8 cellular contexts compared by ENCODE assay signal in genomic region chr3:52670621-52671521, GRCh38. TPM values are rescaled to one million over a fixed set of nuclear protein-coding genes. Genes with fewer than 3 reads are reported as not detected.
A peak's percentile ranks its signal among the peaks of the same experiment; 100 is the strongest.
DNase-seq lines count a peak whose midpoint lies in the region; ATAC-seq lines count a peak whose summit lies in the region.

No MANE protein-coding gene starts in this region.

- intact Hi-C loops in left ventricle myocardium superior (cut with micrococcal nuclease), result no loop called here

- peaks cover 94% of the 10 kb centered on the region for H3K36me3 Mint-ChIP-seq in activated T-helper 17 cell treated with anti-CD3 and anti-CD28 coated beads, Interleukin-2, amount 50 U/mL, for 72 hours (ENCODE audit: low read depth)

- H3K27me3 Mint-ChIP-seq in activated T-helper 17 cell treated with anti-CD3 and anti-CD28 coated beads, Interleukin-2, amount 50 U/mL, for 72 hours, result no peaks in the 10 kb centered on the region

- in situ Hi-C loops in KBM-7 (cut with MboI; ENCODE audit: low pct_unique_long_range_greater_than_20kb, low sequenced_read_pairs), result no loop called here

- peak overlapping the region; percentile 76 for H3K4me3 Mint-ChIP-seq in activated T-helper 17 cell treated with anti-CD3 and anti-CD28 coated beads, Interleukin-2, amount 50 U/mL, for 72 hours

- peaks cover 32% of the 10 kb centered on the region for H3K4me1 Mint-ChIP-seq in activated T-helper 17 cell treated with anti-CD3 and anti-CD28 coated beads, Interleukin-2, amount 50 U/mL, for 72 hours

- ATAC-seq in GM21619 (IDR thresholded peaks at IDR 0.05; ENCODE audit: unreplicated experiment) (peak; percentile 86), left ventricle myocardium superior (peak; percentile 91)
- peak; percentile 91 for ATAC-seq in activated T-helper 17 cell treated with anti-CD3 and anti-CD28 coated beads, Interleukin-2, amount 50 U/mL, for 72 hours (replicated peaks)

- no peaks in the 10 kb centered on the region for H3K9me3 Mint-ChIP-seq in activated T-helper 17 cell treated with anti-CD3 and anti-CD28 coated beads, Interleukin-2, amount 50 U/mL, for 72 hours

- H3K27ac Mint-ChIP-seq in activated T-helper 17 cell treated with anti-CD3 and anti-CD28 coated beads, Interleukin-2, amount 50 U/mL, for 72 hours, result peak overlapping the region; percentile 98

- peak; percentile 99 for DNase-seq in EL
- DNase-seq in KBM-7, result peak; percentile 90
- no peak for DNase-seq in left ventricle myocardium superior
- DNase-seq in stimulated activated CD8-positive, alpha-beta memory T cell treated with anti-CD3 and anti-CD28 coated beads, Interleukin-4, amount 100 ng/mL, for 48 hours, result peak; percentile 48
- no peak for DNase-seq in NCI-H446 (lab: John Stamatoyannopoulos, UW)
- no peak for DNase-seq in middle frontal gyrus (ENCODE audit: extremely low spot score, low spot score)

RNA-seq across cellular contexts. Expression of gene PBRM1, which starts 14.8 kb away (rescaled TPM):
- total RNA-seq in activated T-helper 17 cell treated with anti-CD3 and anti-CD28 coated beads, Interleukin-2, amount 50 U/mL, for 72 hours, result 10 to 100 TPM; 88.4 to 88.6 TPM
- 55.0 TPM for total RNA-seq in left ventricle myocardium superior

RNA-seq across cellular contexts. Expression of gene GNL3, which starts 15.0 kb away (rescaled TPM):
- 100 to 1,000 TPM; 165 to 189 TPM for total RNA-seq in activated T-helper 17 cell treated with anti-CD3 and anti-CD28 coated beads, Interleukin-2, amount 50 U/mL, for 72 hours
- 27.8 TPM for total RNA-seq in left ventricle myocardium superior

RNA-seq across cellular contexts. Expression of gene GLT8D1, which starts 34.7 kb away (rescaled TPM):
- 10 to 100 TPM; 34.6 to 37.3 TPM for total RNA-seq in activated T-helper 17 cell treated with anti-CD3 and anti-CD28 coated beads, Interleukin-2, amount 50 U/mL, for 72 hours
- 27.4 TPM for total RNA-seq in left ventricle myocardium superior

RNA-seq across cellular contexts. Expression of gene SPCS1, which starts 35.0 kb away (rescaled TPM):
- 100 to 1,000 TPM in 1 of 2 donors, 10 to 100 TPM in 1; 66.2 to 106 TPM for total RNA-seq in activated T-helper 17 cell treated with anti-CD3 and anti-CD28 coated beads, Interleukin-2, amount 50 U/mL, for 72 hours
- total RNA-seq in left ventricle myocardium superior, result 84.1 TPM

Comparison
In these comparisons a context has a peak if more than half of its experiments do, and no peak if none do; other contexts are left out.
1. DNase-seq: peak in EL (single experiment), KBM-7 (single experiment) and stimulated activated CD8-positive, alpha-beta memory T cell treated with anti-CD3 and anti-CD28 coated beads, Interleukin-4, amount 100 ng/mL, for 48 hours (single experiment); none in left ventricle myocardium superior (single experiment), NCI-H446 (0 of 2) and middle frontal gyrus (single experiment).
2. Peak in every context shown above with its lines, with median percentiles within 50 percentile points of each other: ATAC-seq.